ENCODE assay signal across 18 cellular contexts in genomic region chr10:113999520-113999919, GRCh38. TPM values are rescaled to one million over a fixed set of nuclear protein-coding genes. Genes with fewer than 3 reads are reported as not detected.
DNase-seq lines count a peak whose midpoint lies in the region; ATAC-seq, FAIRE-seq and TF ChIP-seq lines count a peak whose summit lies in the region.
"Had no signal": no experiment of that assay in that cellular context is flagged by ENCODE, and none has a peak within 500 bp of the region (broad histone marks: within the 10 kb centered on the region; RNA-seq: fewer than 3 reads in every experiment).

No MANE protein-coding gene starts in this region.

- no peak for TF ChIP-seq POLR2A in heart left ventricle (IDR thresholded peaks at IDR 0.05)

- ATAC-seq in heart left ventricle (peak in 3 of 4 donors; percentile 27 to 63 (median 54)), naive B cell (ENCODE audit: low read depth in 2 of 2) (no peak), HG02610 (IDR thresholded peaks at IDR 0.05; ENCODE audit: unreplicated experiment) (no peak)
- ATAC-seq: A549, K562, PC-3 had no signal

- H3K4me2 ChIP-seq in BLaER1: peak overlapping the region; percentile 69
- H3K4me2 ChIP-seq: A549 had no signal

- no peaks in the 10 kb centered on the region for H3K27me3 ChIP-seq in BLaER1
- H3K27me3 ChIP-seq in heart left ventricle: no peaks in the 10 kb centered on the region

- H3K27ac ChIP-seq in BLaER1: no peak overlapping the region
- H3K27ac ChIP-seq in heart left ventricle: peak overlapping the region in 2 of 12 donors; percentile 8 to 51
- H3K27ac ChIP-seq: A549 had no signal

- no peaks in the 10 kb centered on the region for H3K36me3 ChIP-seq in BLaER1
- H3K36me3 ChIP-seq in heart left ventricle: no peaks in the 10 kb centered on the region

- WGBS in heart left ventricle, 4 donors: 52 to 65% (median 57%) methylated on average over 5 of the region's 5 CpGs

- DNase-seq in Kasumi-1 (lab: John Stamatoyannopoulos, UW): peak; percentile 58 to 70
- peak in 2 of 5 donors; percentile 33 to 39 for DNase-seq in heart left ventricle
- no peak for DNase-seq in naive B cell
- DNase-seq in D721Med (ENCODE audit: insufficient read length, low spot score): no peak
- DNase-seq in occipital lobe (lab: John Stamatoyannopoulos, UW): no peak
- DNase-seq in hippocampal formation (lab: John Stamatoyannopoulos, UW): no peak
- DNase-seq: DMS 273 treated with DMSO at 0.1 percent for 48 hours, GOT3, NCI-H1105, NCI-H187 treated with DMSO at 0.1 percent for 48 hours, NCI-H446 treated with DMSO at 0.1 percent for 48 hours, NCI-H748 treated with DMSO at 0.1 percent for 48 hours, PC-3 had no signal

- peaks cover 11 to 24% (median 16%) of the 10 kb centered on the region in 3 donors for H3K4me1 Mint-ChIP-seq in naive B cell

- no peak overlapping the region for H3K9ac ChIP-seq in BLaER1

- H3K4me1 ChIP-seq in BLaER1 (peaks cover 21% of the 10 kb centered on the region), heart left ventricle (peaks cover 0 to 46% (median 3%) of the 10 kb centered on the region in 12 donors)
- H3K4me1 ChIP-seq: A549 had no signal

- no peak for FAIRE-seq in D721Med (lab: Jason Lieb, UNC)
- FAIRE-seq: A549, K562 had no signal

- H3K9me3 Mint-ChIP-seq in naive B cell: peaks cover 0 to 1% (median 0%) of the 10 kb centered on the region in 7 donors

- H4K20me1 ChIP-seq in BLaER1: no peaks in the 10 kb centered on the region

- H3K4me3 ChIP-seq in BLaER1 (no peak overlapping the region), heart left ventricle (no peak overlapping the region)
- H3K4me3 ChIP-seq: A549, K562 had no signal

- H3K27ac Mint-ChIP-seq in naive B cell: peak overlapping the region in 1 of 6 donors; percentile 94

- peak overlapping the region in 6 of 8 donors; percentile 0 to 75 (median 35) for H3K4me3 Mint-ChIP-seq in naive B cell

- H3K9me3 ChIP-seq in BLaER1 (no peaks in the 10 kb centered on the region), heart left ventricle (no peaks in the 10 kb centered on the region)
- H3K9me3 ChIP-seq: A549 had no signal

- intact Hi-C loops in heart left ventricle (cut with DNase I): no loop called here

- H3K27me3 Mint-ChIP-seq in naive B cell: peaks cover 1 to 23% (median 17%) of the 10 kb centered on the region in 3 donors

- no peak for TF ChIP-seq CTCF in heart left ventricle (IDR thresholded peaks at IDR 0.05)
- TF ChIP-seq CTCF in D721Med (IDR thresholded peaks at IDR 0.05; ENCODE audit: insufficient read depth, missing control alignments): no peak

- H3K36me3 Mint-ChIP-seq in naive B cell: peaks cover 0 to 3% of the 10 kb centered on the region in 2 donors

RNA-seq across cellular contexts. Expression of gene ADRB1, which starts 44.1 kb away (rescaled TPM):
- total RNA-seq in heart left ventricle (100 to 1,000 TPM in 1 of 9 donors, 10 to 100 TPM in 8; 28.3 to 115 (median 59.4) TPM), occipital lobe (3.3 TPM)
- polyA plus RNA-seq in heart left ventricle (10 to 100 TPM in 1 of 2 donors, 1 to 10 TPM in 1; 7.3 to 28.1 TPM), naive B cell (ENCODE audit: low read depth in 6 of 6) (under 1 TPM in 1 of 6 donors, not detected in 5; 0.66 TPM)
- total RNA-seq: Daoy had no signal

Comparison
In these comparisons a context has a peak if more than half of its experiments do, and no peak if none do; other contexts are left out.
1. DNase-seq: peak in Kasumi-1 (2 of 2); none in naive B cell (single experiment), D721Med (single experiment), occipital lobe (single experiment) and hippocampal formation (0 of 2).
2. ATAC-seq: peak in heart left ventricle (3 of 4); none in naive B cell (0 of 2) and HG02610 (single experiment).